In genomic region chr11:70712471-70712870, GRCh38 we compare ENCODE assay signal across 18 cellular contexts.
DNase-seq lines count a peak whose midpoint lies in the region; TF ChIP-seq lines count a peak whose summit lies in the region.
"Had no signal": no experiment of that assay in that cellular context is flagged by ENCODE, and none has a peak within 500 bp of the region (broad histone marks: within the 10 kb centered on the region; RNA-seq: fewer than 3 reads in every experiment).

No MANE protein-coding gene starts in this region.

- intact Hi-C loops in posterior vena cava (cut with DNase I) (no loop called here), testis (cut with DNase I; ENCODE audit: low total_unique reads) (no loop called here)

- peaks cover 14% of the 10 kb centered on the region for H3K4me1 Mint-ChIP-seq in type B pancreatic cell (ENCODE audit: unreplicated experiment)
- H3K4me1 Mint-ChIP-seq: central memory CD8-positive, alpha-beta T cell had no signal

- no peak overlapping the region for H3K4me3 Mint-ChIP-seq in type B pancreatic cell
- H3K4me3 Mint-ChIP-seq: central memory CD8-positive, alpha-beta T cell; mesothelial cell of epicardium had no signal

- no peak overlapping the region for H3K27ac Mint-ChIP-seq in type B pancreatic cell
- H3K27ac Mint-ChIP-seq: mesothelial cell of epicardium had no signal

- no peaks in the 10 kb centered on the region for H3K27me3 ChIP-seq in testis
- H3K27me3 ChIP-seq: SJSA1 had no signal

- no peaks in the 10 kb centered on the region for H3K36me3 ChIP-seq in testis (ENCODE audit: low read depth, missing control alignments)
- H3K36me3 ChIP-seq: neutrophil, SJSA1 had no signal

- 70 to 83% methylated on average over 10 of the region's 10 CpGs for WGBS in testis, 2 donors

- no peaks in the 10 kb centered on the region for H3K9me3 Mint-ChIP-seq in type B pancreatic cell
- H3K9me3 Mint-ChIP-seq: central memory CD8-positive, alpha-beta T cell; mesothelial cell of epicardium had no signal

- H3K9me3 ChIP-seq in testis = no peaks in the 10 kb centered on the region
- H3K9me3 ChIP-seq: A549, neutrophil had no signal

- no peak overlapping the region for H3K27ac ChIP-seq in testis
- H3K27ac ChIP-seq: A549, neutrophil, SJSA1 had no signal

- peaks cover under 1% of the 10 kb centered on the region for H3K27me3 Mint-ChIP-seq in type B pancreatic cell

- no peaks in the 10 kb centered on the region for H3K4me1 ChIP-seq in testis
- H3K4me1 ChIP-seq: A549 had no signal

- TF ChIP-seq CTCF in fibroblast of the aortic adventitia (IDR thresholded peaks at IDR 0.05; ENCODE audit: insufficient read depth, low read length) (no peak), testis (IDR thresholded peaks at IDR 0.05) (no peak), type B pancreatic cell (conservative IDR thresholded peaks at IDR 0.05) (no peak)

- no peak overlapping the region for H3K4me3 ChIP-seq in fibroblast of the aortic adventitia (ENCODE audit: low read depth, low read length)
- H3K4me3 ChIP-seq in testis = no peak overlapping the region
- H3K4me3 ChIP-seq: A549, SJSA1 had no signal

- no peaks in the 10 kb centered on the region for H3K36me3 Mint-ChIP-seq in type B pancreatic cell
- H3K36me3 Mint-ChIP-seq: mesothelial cell of epicardium had no signal

- no peak for TF ChIP-seq POLR2A in testis (IDR thresholded peaks at IDR 0.05)

- peak; percentile 39 for DNase-seq in NCI-H748 (lab: John Stamatoyannopoulos, UW; ENCODE audit: unreplicated experiment)
- DNase-seq in NCI-H748 treated with DMSO at 0.1 percent for 48 hours (lab: John Stamatoyannopoulos, UW) = no peak
- DNase-seq in OCI-M1 (lab: John Stamatoyannopoulos, UW) = peak; percentile 70
- peak; percentile 1 for DNase-seq in fibroblast of the aortic adventitia (ENCODE audit: low read depth)
- peak; percentile 73 for DNase-seq in posterior vena cava (ENCODE audit: low spot score)
- no peak for DNase-seq in testis
- DNase-seq in stimulated activated naive CD4-positive, alpha-beta T cell treated with Interleukin-2 at 50 U/mL for 16 hours (lab: John Stamatoyannopoulos, UW) = no peak
- no peak for DNase-seq in type B pancreatic cell (ENCODE audit: extremely low spot score, unreplicated experiment)
- DNase-seq: activated CD4-positive, alpha-beta T cell treated with anti-CD3 and anti-CD28 coated beads for 1 hour; DMS79 treated with DMSO at 0.1 percent for 48 hours; NCI-H2029; stimulated activated naive CD4-positive, alpha-beta T cell; trophoblast cell had no signal

Comparison
In these comparisons a context has a peak if more than half of its experiments do, and no peak if none do; other contexts are left out.
1. DNase-seq: peak in NCI-H748 (single experiment), OCI-M1 (single experiment), fibroblast of the aortic adventitia (single experiment) and posterior vena cava (single experiment); none in NCI-H748 treated with DMSO at 0.1 percent for 48 hours (single experiment), testis (single experiment), stimulated activated naive CD4-positive, alpha-beta T cell treated with Interleukin-2 at 50 U/mL for 16 hours (single experiment) and type B pancreatic cell (single experiment).